Comparison of ENCODE assay signal across 4 cellular contexts in genomic region chr3:170737763-170738162, GRCh38.
A peak's percentile ranks its signal among the peaks of the same experiment; 100 is the strongest.
TF ChIP-seq lines count a peak whose summit lies in the region.

No MANE protein-coding gene starts in this region.

TF ChIP-seq in SK-N-SH treated with all-trans-retinoic acid at 6 μM for 48 hours, 23 proteins besides CTCF, POLR2A, EP300 and RAD21:
- TF ChIP-seq ZNF8 (CRISPR knock-in tag; IDR thresholded peaks at IDR 0.05), result peak; percentile 56; the same call in 1 of the 2 replicates
- no peak for TF ChIP-seq PPARA (CRISPR knock-in tag; IDR thresholded peaks at IDR 0.05; ENCODE audit: borderline replicate concordance)

TF ChIP-seq in SK-N-SH, 30 proteins besides CTCF, POLR2A, EP300 and RAD21:
- TF ChIP-seq POLR2AphosphoS5 (IDR thresholded peaks at IDR 0.05; ENCODE audit: low read depth, low read length), result no peak
- no peak for TF ChIP-seq CHD2 (IDR thresholded peaks at IDR 0.05; ENCODE audit: low read length, partially characterized antibody)
- no peak for TF ChIP-seq NFIC (IDR thresholded peaks at IDR 0.05; ENCODE audit: borderline replicate concordance)
- no peak for TF ChIP-seq ELF1 (IDR thresholded peaks at IDR 0.05)
- TF ChIP-seq SMC3 (IDR thresholded peaks at IDR 0.05; ENCODE audit: low read depth, low read length), result no peak
- no peak for TF ChIP-seq EZH2phosphoT487 (IDR thresholded peaks at IDR 0.05; ENCODE audit: borderline replicate concordance, low read depth)
- TF ChIP-seq, protein P1, sequence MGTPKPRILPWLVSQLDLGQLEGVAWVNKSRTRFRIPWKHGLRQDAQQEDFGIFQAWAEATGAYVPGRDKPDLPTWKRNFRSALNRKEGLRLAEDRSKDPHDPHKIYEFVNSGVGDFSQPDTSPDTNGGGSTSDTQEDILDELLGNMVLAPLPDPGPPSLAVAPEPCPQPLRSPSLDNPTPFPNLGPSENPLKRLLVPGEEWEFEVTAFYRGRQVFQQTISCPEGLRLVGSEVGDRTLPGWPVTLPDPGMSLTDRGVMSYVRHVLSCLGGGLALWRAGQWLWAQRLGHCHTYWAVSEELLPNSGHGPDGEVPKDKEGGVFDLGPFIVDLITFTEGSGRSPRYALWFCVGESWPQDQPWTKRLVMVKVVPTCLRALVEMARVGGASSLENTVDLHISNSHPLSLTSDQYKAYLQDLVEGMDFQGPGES (IDR thresholded peaks at IDR 0.05; ENCODE audit: low read depth, low read length), result no peak
- TF ChIP-seq NRF1 (IDR thresholded peaks at IDR 0.05; ENCODE audit: low read depth, low read length), result no peak
- TF ChIP-seq RCOR1 (IDR thresholded peaks at IDR 0.05; ENCODE audit: low read length), result no peak
- no peak for TF ChIP-seq FOXJ3 (CRISPR knock-in tag; IDR thresholded peaks at IDR 0.05)
- no peak for TF ChIP-seq MEF2A (IDR thresholded peaks at IDR 0.05; ENCODE audit: borderline replicate concordance, low read depth)
- TF ChIP-seq REST (IDR thresholded peaks at IDR 0.05; ENCODE audit: low read depth, low read length), result no peak
TF ChIP-seq in SK-N-SH: peak in this region for 0.

TF ChIP-seq in IMR-90, 13 proteins besides CTCF, POLR2A, EP300 and RAD21:
- TF ChIP-seq MAZ (IDR thresholded peaks at IDR 0.05; ENCODE audit: borderline replicate concordance, low read depth, low read length) (no peak), FOS (IDR thresholded peaks at IDR 0.05; ENCODE audit: low read depth, low read length) (no peak), BHLHE40 (IDR thresholded peaks at IDR 0.05; ENCODE audit: low read depth, low read length) (no peak), SMC3 (IDR thresholded peaks at IDR 0.05; ENCODE audit: low read depth, low read length) (no peak), RCOR1 (IDR thresholded peaks at IDR 0.05; ENCODE audit: insufficient replicate concordance, low read length) (no peak), NFE2L2 (IDR thresholded peaks at IDR 0.05; ENCODE audit: low read depth, low read length) (no peak), CHD1 (IDR thresholded peaks at IDR 0.05; ENCODE audit: low read depth, low read length) (no peak), USF2 (IDR thresholded peaks at IDR 0.05; ENCODE audit: low read depth, low read length) (no peak), RFX5 (IDR thresholded peaks at IDR 0.05; ENCODE audit: low read depth, low read length) (no peak), MAFK (IDR thresholded peaks at IDR 0.05; ENCODE audit: low read depth, low read length) (no peak), MXI1 (IDR thresholded peaks at IDR 0.05; ENCODE audit: borderline replicate concordance, low read depth, low read length) (no peak), CEBPB (IDR thresholded peaks at IDR 0.05; ENCODE audit: low read depth, low read length) (no peak), ELK1 (IDR thresholded peaks at IDR 0.05; ENCODE audit: borderline replicate concordance, low read depth, low read length) (no peak)

TF ChIP-seq in K562, 482 proteins besides CTCF, POLR2A, EP300 and RAD21:
- TF ChIP-seq ZKSCAN3 (CRISPR knock-in tag; IDR thresholded peaks at IDR 0.05) (no peak), ZNF146 (CRISPR knock-in tag; IDR thresholded peaks at IDR 0.05; ENCODE audit: unreplicated experiment) (peak; percentile 64), EWSR1 (IDR thresholded peaks at IDR 0.05; ENCODE audit: borderline replicate concordance, low read depth, partially characterized antibody) (no peak), SNRNP70 (optimal IDR thresholded peaks at IDR 0.05; ENCODE audit: low read depth, low read length) (no peak), BCOR (IDR thresholded peaks at IDR 0.05) (0 out of 2 replicates have a peak, but pooled peaks have one; percentile 9), ZFPM2 (CRISPR knock-in tag; IDR thresholded peaks at IDR 0.05) (no peak)
